ENCODE assay signal across 8 cellular contexts in the genomic region with DNA sequence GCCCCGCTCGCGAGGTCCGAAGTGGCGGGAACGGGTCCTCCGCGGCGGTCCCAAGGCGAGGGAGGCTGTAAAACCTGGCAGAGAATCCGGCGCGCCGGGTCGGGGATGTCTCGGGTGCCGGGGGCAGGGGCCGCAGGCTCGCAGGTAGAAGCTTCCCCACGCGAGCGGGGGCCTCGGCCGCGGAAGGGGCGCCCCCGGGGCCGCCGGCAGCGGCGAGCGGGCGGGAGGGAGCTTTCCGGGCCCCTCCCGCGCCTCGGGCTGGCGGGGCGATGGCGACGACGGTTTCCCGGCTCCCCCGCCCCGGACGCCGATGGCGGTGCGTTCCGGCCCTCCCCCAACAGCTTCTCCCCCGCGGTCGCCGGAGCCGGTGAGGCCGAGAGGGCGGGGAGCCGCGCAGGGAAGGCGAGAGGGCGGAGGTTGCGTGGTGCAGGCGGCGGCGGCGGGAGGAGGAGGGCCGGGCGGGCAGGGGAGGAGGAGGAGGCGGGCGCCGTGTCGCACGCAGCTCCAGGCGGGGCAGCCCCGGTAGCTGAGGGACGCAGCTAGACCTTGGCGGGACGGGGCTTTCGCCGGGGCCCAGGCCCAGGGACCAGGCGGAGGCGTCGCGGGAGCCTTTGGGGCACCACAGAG. TPM values are rescaled to one million over a fixed set of nuclear protein-coding genes. Genes with fewer than 3 reads are reported as not detected.
A peak's percentile ranks its signal among the peaks of the same experiment; 100 is the strongest.
DNase-seq lines count a peak whose midpoint lies in the region; ATAC-seq and TF ChIP-seq lines count a peak whose summit lies in the region.

A gene (plus strand): TSS at position 507 of the 627 bp plus-strand sequence. CDS start 31,220 bp downstream, outside the sequence.

- H3K36me3 Mint-ChIP-seq in naive B cell = no peaks in the 10 kb centered on the region
- H3K36me3 Mint-ChIP-seq in stimulated activated naive B cell treated with anti-CD40 and anti-IgM and Interleukin-4, amounts not matched to agents 10 μg/mL and 1 μg/mL and 100 μg/mL, for 72 hours = peaks cover 4 to 8% of the 10 kb centered on the region in 2 donors

- H3K4me3 Mint-ChIP-seq in naive B cell = peak within 1 kb of the TSS; percentile 84 to 96 (median 92)
- H3K4me3 Mint-ChIP-seq in stimulated activated naive B cell treated with anti-CD40 and anti-IgM and Interleukin-4, amounts not matched to agents 10 μg/mL and 1 μg/mL and 100 μg/mL, for 72 hours = peak within 1 kb of the TSS; percentile 90 to 96

- peak in 2 of 4 donors; percentile 76 to 79 for TF ChIP-seq POLR2A in esophagus squamous epithelium (IDR thresholded peaks at IDR 0.05)

- H3K4me1 Mint-ChIP-seq in naive B cell = peaks cover 43 to 45% (median 43%) of the 10 kb centered on the region in 3 donors
- peaks cover 38 to 41% of the 10 kb centered on the region in 2 donors for H3K4me1 Mint-ChIP-seq in stimulated activated naive B cell treated with anti-CD40 and anti-IgM and Interleukin-4, amounts not matched to agents 10 μg/mL and 1 μg/mL and 100 μg/mL, for 72 hours

- H3K27ac ChIP-seq in OCI-LY3 (ENCODE audit: low read length) (peak within 1 kb of the TSS; percentile 66), esophagus squamous epithelium (peak within 1 kb of the TSS; percentile 93 to 98 (median 97))

- peaks cover 35% of the 10 kb centered on the region for H4K20me1 ChIP-seq in OCI-LY3 (ENCODE audit: insufficient read depth, low read length)

- H3K9me3 Mint-ChIP-seq in naive B cell = no peaks in the 10 kb centered on the region
- H3K9me3 Mint-ChIP-seq in stimulated activated naive B cell treated with anti-CD40 and anti-IgM and Interleukin-4, amounts not matched to agents 10 μg/mL and 1 μg/mL and 100 μg/mL, for 72 hours = no peaks in the 10 kb centered on the region

- TF ChIP-seq CTCF in OCI-LY3 (IDR thresholded peaks at IDR 0.05; ENCODE audit: low read depth, low read length) = no peak
- TF ChIP-seq CTCF in esophagus squamous epithelium (IDR thresholded peaks at IDR 0.05) = no peak

- no peaks in the 10 kb centered on the region for H3K9me3 ChIP-seq in OCI-LY3 (ENCODE audit: insufficient read depth, low read length)
- no peaks in the 10 kb centered on the region for H3K9me3 ChIP-seq in esophagus squamous epithelium

- H3K4me3 ChIP-seq in OCI-LY3 (ENCODE audit: low read length) (peak within 1 kb of the TSS; percentile 87), esophagus squamous epithelium (peak within 1 kb of the TSS; percentile 85 to 98 (median 89))

- H3K27me3 Mint-ChIP-seq in naive B cell = no peaks in the 10 kb centered on the region
- H3K27me3 Mint-ChIP-seq in stimulated activated naive B cell treated with anti-CD40 and anti-IgM and Interleukin-4, amounts not matched to agents 10 μg/mL and 1 μg/mL and 100 μg/mL, for 72 hours = no peaks in the 10 kb centered on the region

- DNase-seq in COR-L47 (lab: John Stamatoyannopoulos, UW) (peak; percentile 62), esophagus squamous epithelium (lab: John Stamatoyannopoulos, UW) (peak; percentile 25), naive B cell (peak; percentile 82)
- DNase-seq in activated T-cell treated with anti-CD3 and anti-CD28 coated beads, Interleukin-2, amount 50 U/mL, for 48 hours = peak; percentile 84 to 88
- peak; percentile 80 for DNase-seq in stimulated activated naive B cell treated with anti-CD40 and anti-IgM and Interleukin-4, amounts not matched to agents 10 μg/mL and 1 μg/mL and 100 μg/mL, for 72 hours

- peak; percentile 77 for ATAC-seq in GM19455 (IDR thresholded peaks at IDR 0.05; ENCODE audit: unreplicated experiment)
- peak; percentile 33 for ATAC-seq in HG03575 (IDR thresholded peaks at IDR 0.05; ENCODE audit: extremely low read depth, insufficient number of reproducible peaks, low FRiP score, unreplicated experiment)
- peak; percentile 74 to 77 for ATAC-seq in naive B cell (ENCODE audit: low read depth in 2 of 2)
- ATAC-seq in stimulated activated naive B cell treated with anti-CD40 and anti-IgM and Interleukin-4, amounts not matched to agents 10 μg/mL and 1 μg/mL and 100 μg/mL, for 72 hours (replicated peaks) = peak; percentile 78 to 83

- intact Hi-C loops in esophagus squamous epithelium (cut with DNase I) = no loop called here

- peak within 1 kb of the TSS; percentile 90 for H3K4me2 ChIP-seq in OCI-LY3 (ENCODE audit: low read length)

- peak within 1 kb of the TSS; percentile 91 for H3K9ac ChIP-seq in OCI-LY3 (ENCODE audit: low read length)

- H3K4me1 ChIP-seq in OCI-LY3 (ENCODE audit: low read length) = peaks cover 25% of the 10 kb centered on the region
- H3K4me1 ChIP-seq in esophagus squamous epithelium = peaks cover 14 to 46% (median 28%) of the 10 kb centered on the region in 3 donors

- H3K79me2 ChIP-seq in OCI-LY3 (ENCODE audit: low read length) = peaks cover 60% of the 10 kb centered on the region

- peak within 1 kb of the TSS; percentile 55 for H2AFZ ChIP-seq in OCI-LY3 (ENCODE audit: low read depth, low read length)

- WGBS in esophagus squamous epithelium, 2 donors = 0% methylated on average over 6 to 8 of the region's 84 CpGs

- H3K27me3 ChIP-seq in OCI-LY3 (ENCODE audit: low read depth, low read length) (no peaks in the 10 kb centered on the region; the same call in 1 of the 2 replicates), esophagus squamous epithelium (no peaks in the 10 kb centered on the region)

- H3K36me3 ChIP-seq in OCI-LY3 (replicated peaks; ENCODE audit: low read depth, low read length) (no peaks in the 10 kb centered on the region), esophagus squamous epithelium (no peaks in the 10 kb centered on the region)

- H3K27ac Mint-ChIP-seq in naive B cell = peak within 1 kb of the TSS; percentile 40 to 93 (median 90)
- H3K27ac Mint-ChIP-seq in stimulated activated naive B cell treated with anti-CD40 and anti-IgM and Interleukin-4, amounts not matched to agents 10 μg/mL and 1 μg/mL and 100 μg/mL, for 72 hours = peak within 1 kb of the TSS; percentile 98

RNA-seq across cellular contexts. Expression of the gene that starts here (rescaled TPM):
- total RNA-seq in esophagus squamous epithelium = 10 to 100 TPM; 24.5 to 56.6 (median 45.9) TPM
- 10 to 100 TPM; 41.3 to 58.9 (median 46.3) TPM for polyA plus RNA-seq in naive B cell (ENCODE audit: low read depth in 6 of 6)

Comparison
In these comparisons a context has a peak if more than half of its experiments do, and no peak if none do; other contexts are left out.
1. Peak in every context shown above with its lines: DNase-seq, ATAC-seq, H3K4me3 ChIP-seq and H3K27ac ChIP-seq.
2. DNase-seq: peak in every context shown above with its lines; median percentile 86 in activated T-cell treated with anti-CD3 and anti-CD28 coated beads, Interleukin-2, amount 50 U/mL, for 48 hours; 82 in naive B cell; 80 in stimulated activated naive B cell treated with anti-CD40 and anti-IgM and Interleukin-4, amounts not matched to agents 10 μg/mL and 1 μg/mL and 100 μg/mL, for 72 hours; 62 in COR-L47; 25 in esophagus squamous epithelium.